ENCODE assay signal across 10 cellular contexts in genomic region chr5:151037561-151038291, GRCh38. TPM values are rescaled to one million over a fixed set of nuclear protein-coding genes. Genes with fewer than 3 reads are reported as not detected.
DNase-seq lines count a peak whose midpoint lies in the region; TF ChIP-seq lines count a peak whose summit lies in the region.
"Had no signal": no experiment of that assay in that cellular context is flagged by ENCODE, and none has a peak within 500 bp of the region (broad histone marks: within the 10 kb centered on the region; RNA-seq: fewer than 3 reads in every experiment).

No MANE protein-coding gene starts in this region.

- TF ChIP-seq POLR2A in testis (IDR thresholded peaks at IDR 0.05), result no peak

- H3K4me3 ChIP-seq in MG63, result no peak overlapping the region
- no peak overlapping the region for H3K4me3 ChIP-seq in duodenal mucosa (ENCODE audit: low read depth in 1 of 2, low read length in 2 of 2)
- H3K4me3 ChIP-seq in testis, result no peak overlapping the region

- no peak overlapping the region for H3K27ac Mint-ChIP-seq in activated CD4-positive, alpha-beta T cell treated with anti-CD3 and anti-CD28 coated beads, Interleukin-2, amount 10 ng/mL, durations not matched to agents 7 days and 5 days

- no peak overlapping the region for H3K9ac ChIP-seq in duodenal mucosa (ENCODE audit: low read depth in 1 of 2, low read length in 2 of 2)

- H3K36me3 ChIP-seq in MG63 (peaks cover 70% of the 10 kb centered on the region), duodenal mucosa (ENCODE audit: control insufficient read depth in 1 of 2, insufficient read depth in 2 of 2, low read length in 2 of 2) (peaks cover 72 to 93% of the 10 kb centered on the region in 2 donors), testis (ENCODE audit: low read depth, missing control alignments) (no peaks in the 10 kb centered on the region)

- no peaks in the 10 kb centered on the region for H3K9me3 Mint-ChIP-seq in activated CD4-positive, alpha-beta T cell treated with anti-CD3 and anti-CD28 coated beads, Interleukin-2, amount 10 ng/mL, durations not matched to agents 7 days and 5 days

- TF ChIP-seq CTCF in testis (IDR thresholded peaks at IDR 0.05), result no peak

- CTCF ChIA-PET in activated CD4-positive, alpha-beta T cell treated with anti-CD3 and anti-CD28 coated beads, Interleukin-2, amount 10 ng/mL, durations not matched to agents 7 days and 5 days (lab: Charles Lee), result interaction anchor here (1.4 to 1.8 kb wide), 2 partner anchors 9 to 14 kb away, joined by 3 to 4 read pairs; no protein-coding TSS in a partner anchor

- DNase-seq in MG63 (peak; percentile 81), medulla oblongata (ENCODE audit: extremely low spot score) (peak; percentile 56), testis (peak; percentile 79), SKM-1 treated with dmso at 0.1 percent for 144 hours (lab: John Stamatoyannopoulos, UW; ENCODE audit: unreplicated experiment) (no peak), HuH-7 (ENCODE audit: low spot score) (no peak), activated gamma-delta T cell treated with Interleukin-2 at 50 U/mL for 16 hours (no peak)
- no peak for DNase-seq in activated CD4-positive, alpha-beta T cell treated with anti-CD3 and anti-CD28 coated beads, Interleukin-2, amount 10 ng/mL, durations not matched to agents 7 days and 5 days
- DNase-seq: NCI-H2029, SW 1271 had no signal

- H3K27ac ChIP-seq in duodenal mucosa (ENCODE audit: low read depth, low read length) (peak overlapping the region; percentile 30), testis (peak overlapping the region; percentile 56 to 71)

- POLR2A ChIA-PET in activated CD4-positive, alpha-beta T cell treated with anti-CD3 and anti-CD28 coated beads, Interleukin-2, amount 10 ng/mL, durations not matched to agents 7 days and 5 days (lab: Charles Lee), result no interaction called here

- no peaks in the 10 kb centered on the region for H3K4me1 Mint-ChIP-seq in activated CD4-positive, alpha-beta T cell treated with anti-CD3 and anti-CD28 coated beads, Interleukin-2, amount 10 ng/mL, durations not matched to agents 7 days and 5 days

- H3K4me1 ChIP-seq in duodenal mucosa (ENCODE audit: control insufficient read depth in 1 of 2, insufficient read depth in 2 of 2, low read length in 2 of 2) (peaks cover 5 to 11% of the 10 kb centered on the region in 2 donors), testis (peaks cover 29% of the 10 kb centered on the region)

- no peak overlapping the region for H3K4me3 Mint-ChIP-seq in activated CD4-positive, alpha-beta T cell treated with anti-CD3 and anti-CD28 coated beads, Interleukin-2, amount 10 ng/mL, durations not matched to agents 7 days and 5 days

- H3K27me3 ChIP-seq in MG63 (no peaks in the 10 kb centered on the region), duodenal mucosa (ENCODE audit: control insufficient read depth in 1 of 2, insufficient read depth in 2 of 2, low read length in 2 of 2) (no peaks in the 10 kb centered on the region), testis (no peaks in the 10 kb centered on the region)

- whole genome bisulfite sequencing in testis, 2 donors, result 49 to 52% methylated on average over 10 of the region's 10 CpGs

- no peaks in the 10 kb centered on the region for H3K27me3 Mint-ChIP-seq in activated CD4-positive, alpha-beta T cell treated with anti-CD3 and anti-CD28 coated beads, Interleukin-2, amount 10 ng/mL, durations not matched to agents 7 days and 5 days

- peaks cover 59% of the 10 kb centered on the region for H3K36me3 Mint-ChIP-seq in activated CD4-positive, alpha-beta T cell treated with anti-CD3 and anti-CD28 coated beads, Interleukin-2, amount 10 ng/mL, durations not matched to agents 7 days and 5 days (ENCODE audit: low read depth)

- intact Hi-C loops in testis (cut with DNase I; ENCODE audit: low total_unique reads), result no loop called here

- H3K9me3 ChIP-seq in MG63 (no peaks in the 10 kb centered on the region), duodenal mucosa (ENCODE audit: control insufficient read depth in 1 of 2, low read length in 2 of 2) (no peaks in the 10 kb centered on the region), testis (no peaks in the 10 kb centered on the region)

RNA-seq across cellular contexts. Expression of gene GPX3, which starts 17.3 kb away (rescaled TPM):
- 2.3 and 5.6 TPM in 2 replicates for total RNA-seq in MG63 (2014; rRNA removed; shearing (Covaris generic); ENCODE audit: low replicate concordance)
- 100 to 1,000 TPM; 216 to 224 TPM for total RNA-seq in testis
- 119 TPM for polyA plus RNA-seq in testis (ENCODE audit: insufficient read depth, low read depth, low replicate concordance)
- total RNA-seq in activated CD4-positive, alpha-beta T cell treated with anti-CD3 and anti-CD28 coated beads, Interleukin-2, amount 10 ng/mL, durations not matched to agents 7 days and 5 days, result not detected

RNA-seq across cellular contexts. Expression of gene TNIP1, which starts 43.1 kb away (rescaled TPM):
- 74.2 and 76.6 TPM in 2 replicates for total RNA-seq in MG63 (2014; rRNA removed; shearing (Covaris generic); ENCODE audit: low replicate concordance)
- 10 to 100 TPM; 48.4 to 58.3 TPM for total RNA-seq in testis
- polyA plus RNA-seq in testis (ENCODE audit: insufficient read depth, low read depth, low replicate concordance), result 43.5 TPM
- total RNA-seq in activated CD4-positive, alpha-beta T cell treated with anti-CD3 and anti-CD28 coated beads, Interleukin-2, amount 10 ng/mL, durations not matched to agents 7 days and 5 days, result 100 to 1,000 TPM; 127 TPM

Comparison
In these comparisons a context has a peak if more than half of its experiments do, and no peak if none do; other contexts are left out.
1. DNase-seq: peak in MG63 (single experiment), medulla oblongata (single experiment) and testis (single experiment); none in SKM-1 treated with dmso at 0.1 percent for 144 hours (single experiment), activated CD4-positive, alpha-beta T cell treated with anti-CD3 and anti-CD28 coated beads, Interleukin-2, amount 10 ng/mL, durations not matched to agents 7 days and 5 days (single experiment), HuH-7 (single experiment) and activated gamma-delta T cell treated with Interleukin-2 at 50 U/mL for 16 hours (single experiment).
2. RNA of gene GPX3, which starts 17.3 kb away (total RNA-seq): 216 to 224 TPM in testis; 2.3 to 5.6 TPM in MG63 and not detected in activated CD4-positive, alpha-beta T cell treated with anti-CD3 and anti-CD28 coated beads, Interleukin-2, amount 10 ng/mL, durations not matched to agents 7 days and 5 days; every median in the first group is over 10 times any median in the second.